ENCODE assay signal across 1 cellular context in genomic region chr3:112561085-112561692, GRCh38.
TF ChIP-seq lines count a peak whose summit lies in the region.

No MANE protein-coding gene starts in this region.

TF ChIP-seq in K562, 482 proteins besides CTCF, POLR2A, EP300 and RAD21 (continued from another document):
- no peak for TF ChIP-seq CREB3 (tag; conservative IDR thresholded peaks at IDR 0.05; ENCODE audit: low read depth)
- TF ChIP-seq POLR2AphosphoS5 (IDR thresholded peaks at IDR 0.05; ENCODE audit: control insufficient read depth, insufficient read depth, low read depth, low read length): peak; percentile 43; the same call in 1 of the 2 replicates
- TF ChIP-seq POLR3G (IDR thresholded peaks at IDR 0.05; ENCODE audit: extremely low read depth, insufficient read length, insufficient replicate concordance): no peak
- TF ChIP-seq KAT7 (CRISPR knock-in tag; IDR thresholded peaks at IDR 0.05; ENCODE audit: borderline replicate concordance): no peak
- TF ChIP-seq KDM5B (IDR thresholded peaks at IDR 0.05; ENCODE audit: insufficient replicate concordance, low read depth, low read length): no peak
- no peak for TF ChIP-seq RBM17 (IDR thresholded peaks at IDR 0.05; ENCODE audit: borderline replicate concordance, low read depth, low read length)
- TF ChIP-seq ZBTB12 (CRISPR knock-in tag; IDR thresholded peaks at IDR 0.05): peak; percentile 69
- TF ChIP-seq MCM5 (IDR thresholded peaks at IDR 0.05; ENCODE audit: low read depth): no peak
- TF ChIP-seq EGR1 (conservative IDR thresholded peaks at IDR 0.05): no peak
- TF ChIP-seq TBL1XR1 (IDR thresholded peaks at IDR 0.05; ENCODE audit: low read length in 2 of 2): peak in 1 of 2 experiments; percentile 37; a peak in 1 of 4 replicates
- TF ChIP-seq NCOA6 (IDR thresholded peaks at IDR 0.05): no peak
- TF ChIP-seq PCBP1 (IDR thresholded peaks at IDR 0.05; ENCODE audit: low read depth, low read length, poor library complexity, severe bottlenecking): peak; percentile 30
- TF ChIP-seq MYNN (IDR thresholded peaks at IDR 0.05): no peak
- no peak for TF ChIP-seq MYNN (CRISPR knock-in tag; IDR thresholded peaks at IDR 0.05)
- TF ChIP-seq UBTF (IDR thresholded peaks at IDR 0.05; ENCODE audit: borderline replicate concordance in 1 of 2, low read depth in 2 of 2, low read length in 2 of 2): peak in 1 of 2 experiments; percentile 36; a peak in 2 of 4 replicates
- no peak for TF ChIP-seq ZC3H4 (CRISPR knock-in tag; IDR thresholded peaks at IDR 0.05; ENCODE audit: borderline replicate concordance)
- TF ChIP-seq ZSCAN32 (CRISPR knock-in tag; IDR thresholded peaks at IDR 0.05): no peak
- no peak for TF ChIP-seq BRF2 (IDR thresholded peaks at IDR 0.05; ENCODE audit: borderline replicate concordance, insufficient read depth, insufficient read length)
- no peak for TF ChIP-seq ZNF507 (tag; conservative IDR thresholded peaks at IDR 0.05)
- TF ChIP-seq, protein P1, sequence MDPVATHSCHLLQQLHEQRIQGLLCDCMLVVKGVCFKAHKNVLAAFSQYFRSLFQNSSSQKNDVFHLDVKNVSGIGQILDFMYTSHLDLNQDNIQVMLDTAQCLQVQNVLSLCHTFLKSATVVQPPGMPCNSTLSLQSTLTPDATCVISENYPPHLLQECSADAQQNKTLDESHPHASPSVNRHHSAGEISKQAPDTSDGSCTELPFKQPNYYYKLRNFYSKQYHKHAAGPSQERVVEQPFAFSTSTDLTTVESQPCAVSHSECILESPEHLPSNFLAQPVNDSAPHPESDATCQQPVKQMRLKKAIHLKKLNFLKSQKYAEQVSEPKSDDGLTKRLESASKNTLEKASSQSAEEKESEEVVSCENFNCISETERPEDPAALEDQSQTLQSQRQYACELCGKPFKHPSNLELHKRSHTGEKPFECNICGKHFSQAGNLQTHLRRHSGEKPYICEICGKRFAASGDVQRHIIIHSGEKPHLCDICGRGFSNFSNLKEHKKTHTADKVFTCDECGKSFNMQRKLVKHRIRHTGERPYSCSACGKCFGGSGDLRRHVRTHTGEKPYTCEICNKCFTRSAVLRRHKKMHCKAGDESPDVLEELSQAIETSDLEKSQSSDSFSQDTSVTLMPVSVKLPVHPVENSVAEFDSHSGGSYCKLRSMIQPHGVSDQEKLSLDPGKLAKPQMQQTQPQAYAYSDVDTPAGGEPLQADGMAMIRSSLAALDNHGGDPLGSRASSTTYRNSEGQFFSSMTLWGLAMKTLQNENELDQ (CRISPR knock-in tag; IDR thresholded peaks at IDR 0.05; ENCODE audit: borderline replicate concordance): no peak
- TF ChIP-seq ILF3 (IDR thresholded peaks at IDR 0.05; ENCODE audit: borderline replicate concordance): 0 out of 2 replicates have a peak, but pooled peaks have one; percentile 23
- TF ChIP-seq SIRT6 (IDR thresholded peaks at IDR 0.05; ENCODE audit: low read depth, low read length): no peak
- no peak for TF ChIP-seq NFE2 (IDR thresholded peaks at IDR 0.05; ENCODE audit: low read depth)
- TF ChIP-seq CREM (IDR thresholded peaks at IDR 0.05; ENCODE audit: low read depth): peak; percentile 97
- no peak for TF ChIP-seq ATF7 (IDR thresholded peaks at IDR 0.05)
- TF ChIP-seq, protein P2, sequence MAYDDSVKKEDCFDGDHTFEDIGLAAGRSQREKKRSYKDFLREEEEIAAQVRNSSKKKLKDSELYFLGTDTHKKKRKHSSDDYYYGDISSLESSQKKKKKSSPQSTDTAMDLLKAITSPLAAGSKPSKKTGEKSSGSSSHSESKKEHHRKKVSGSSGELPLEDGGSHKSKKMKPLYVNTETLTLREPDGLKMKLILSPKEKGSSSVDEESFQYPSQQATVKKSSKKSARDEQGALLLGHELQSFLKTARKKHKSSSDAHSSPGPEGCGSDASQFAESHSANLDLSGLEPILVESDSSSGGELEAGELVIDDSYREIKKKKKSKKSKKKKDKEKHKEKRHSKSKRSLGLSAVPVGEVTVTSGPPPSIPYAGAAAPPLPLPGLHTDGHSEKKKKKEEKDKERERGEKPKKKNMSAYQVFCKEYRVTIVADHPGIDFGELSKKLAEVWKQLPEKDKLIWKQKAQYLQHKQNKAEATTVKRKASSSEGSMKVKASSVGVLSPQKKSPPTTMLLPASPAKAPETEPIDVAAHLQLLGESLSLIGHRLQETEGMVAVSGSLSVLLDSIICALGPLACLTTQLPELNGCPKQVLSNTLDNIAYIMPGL (CRISPR knock-in tag; IDR thresholded peaks at IDR 0.05): no peak
- TF ChIP-seq MAZ (CRISPR knock-in tag; conservative IDR thresholded peaks at IDR 0.05 in 1 of 2, IDR thresholded peaks at IDR 0.05 in 1 of 2): no peak
- TF ChIP-seq IRF9 (tag; IDR thresholded peaks at IDR 0.05): no peak
- TF ChIP-seq ZBTB1 (CRISPR knock-in tag; IDR thresholded peaks at IDR 0.05; ENCODE audit: borderline replicate concordance, low read depth): no peak
- TF ChIP-seq, protein P3, sequence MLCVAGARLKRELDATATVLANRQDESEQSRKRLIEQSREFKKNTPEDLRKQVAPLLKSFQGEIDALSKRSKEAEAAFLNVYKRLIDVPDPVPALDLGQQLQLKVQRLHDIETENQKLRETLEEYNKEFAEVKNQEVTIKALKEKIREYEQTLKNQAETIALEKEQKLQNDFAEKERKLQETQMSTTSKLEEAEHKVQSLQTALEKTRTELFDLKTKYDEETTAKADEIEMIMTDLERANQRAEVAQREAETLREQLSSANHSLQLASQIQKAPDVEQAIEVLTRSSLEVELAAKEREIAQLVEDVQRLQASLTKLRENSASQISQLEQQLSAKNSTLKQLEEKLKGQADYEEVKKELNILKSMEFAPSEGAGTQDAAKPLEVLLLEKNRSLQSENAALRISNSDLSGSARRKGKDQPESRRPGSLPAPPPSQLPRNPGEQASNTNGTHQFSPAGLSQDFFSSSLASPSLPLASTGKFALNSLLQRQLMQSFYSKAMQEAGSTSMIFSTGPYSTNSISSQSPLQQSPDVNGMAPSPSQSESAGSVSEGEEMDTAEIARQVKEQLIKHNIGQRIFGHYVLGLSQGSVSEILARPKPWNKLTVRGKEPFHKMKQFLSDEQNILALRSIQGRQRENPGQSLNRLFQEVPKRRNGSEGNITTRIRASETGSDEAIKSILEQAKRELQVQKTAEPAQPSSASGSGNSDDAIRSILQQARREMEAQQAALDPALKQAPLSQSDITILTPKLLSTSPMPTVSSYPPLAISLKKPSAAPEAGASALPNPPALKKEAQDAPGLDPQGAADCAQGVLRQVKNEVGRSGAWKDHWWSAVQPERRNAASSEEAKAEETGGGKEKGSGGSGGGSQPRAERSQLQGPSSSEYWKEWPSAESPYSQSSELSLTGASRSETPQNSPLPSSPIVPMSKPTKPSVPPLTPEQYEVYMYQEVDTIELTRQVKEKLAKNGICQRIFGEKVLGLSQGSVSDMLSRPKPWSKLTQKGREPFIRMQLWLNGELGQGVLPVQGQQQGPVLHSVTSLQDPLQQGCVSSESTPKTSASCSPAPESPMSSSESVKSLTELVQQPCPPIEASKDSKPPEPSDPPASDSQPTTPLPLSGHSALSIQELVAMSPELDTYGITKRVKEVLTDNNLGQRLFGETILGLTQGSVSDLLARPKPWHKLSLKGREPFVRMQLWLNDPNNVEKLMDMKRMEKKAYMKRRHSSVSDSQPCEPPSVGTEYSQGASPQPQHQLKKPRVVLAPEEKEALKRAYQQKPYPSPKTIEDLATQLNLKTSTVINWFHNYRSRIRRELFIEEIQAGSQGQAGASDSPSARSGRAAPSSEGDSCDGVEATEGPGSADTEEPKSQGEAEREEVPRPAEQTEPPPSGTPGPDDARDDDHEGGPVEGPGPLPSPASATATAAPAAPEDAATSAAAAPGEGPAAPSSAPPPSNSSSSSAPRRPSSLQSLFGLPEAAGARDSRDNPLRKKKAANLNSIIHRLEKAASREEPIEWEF (CRISPR knock-in tag; IDR thresholded peaks at IDR 0.05): no peak
- no peak for TF ChIP-seq ZNF445 (CRISPR knock-in tag; IDR thresholded peaks at IDR 0.05; ENCODE audit: low read depth)
- TF ChIP-seq CBFA2T3 (IDR thresholded peaks at IDR 0.05): no peak
- no peak for TF ChIP-seq PCBP2 (IDR thresholded peaks at IDR 0.05; ENCODE audit: low read depth, low read length, poor library complexity, severe bottlenecking)
